Comparison of ENCODE assay signal across 1 cellular context in the genomic region with DNA sequence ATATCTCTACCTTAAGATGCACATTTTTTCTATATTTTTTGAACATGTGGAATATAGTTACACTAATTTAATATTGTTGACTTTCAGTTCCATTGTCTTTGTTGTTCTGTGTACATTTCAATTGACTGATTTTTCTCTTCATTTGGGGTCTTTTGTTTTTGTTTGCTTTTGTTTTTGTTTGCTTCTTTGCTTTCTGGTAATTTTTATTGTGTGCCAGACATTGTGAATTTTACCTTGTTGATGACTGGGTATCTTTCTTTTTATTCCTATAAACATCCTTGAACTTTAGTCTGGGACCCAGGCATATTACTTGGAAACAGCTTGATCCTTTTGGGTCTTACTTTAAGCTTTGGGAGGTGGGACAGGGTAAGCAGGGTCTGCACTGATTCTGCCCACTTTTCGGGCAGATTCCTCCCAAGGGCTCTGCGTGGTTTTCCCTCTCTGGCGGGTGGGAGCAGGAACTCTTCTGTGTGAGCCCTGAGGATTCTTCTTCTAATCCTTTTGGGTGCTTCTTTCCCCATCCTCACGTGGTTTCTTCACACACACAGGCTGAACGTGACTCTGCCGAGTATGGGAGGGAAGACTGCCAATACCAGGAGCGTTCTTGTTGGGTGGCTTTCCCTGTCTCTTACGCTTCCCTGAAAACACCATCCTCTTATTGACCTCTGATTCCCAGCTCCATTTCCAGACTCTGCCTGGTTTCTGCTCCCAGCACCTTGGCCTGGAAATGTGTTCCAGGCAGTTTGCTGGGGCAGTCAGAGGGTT.
A peak's percentile ranks its signal among the peaks of the same experiment; 100 is the strongest.
TF ChIP-seq lines count a peak whose summit lies in the region.

No MANE protein-coding gene starts in this region.

TF ChIP-seq in HEK293, 187 proteins besides CTCF, POLR2A, EP300 and RAD21 (continued from another document and continues in another):
- TF ChIP-seq, protein P1, sequence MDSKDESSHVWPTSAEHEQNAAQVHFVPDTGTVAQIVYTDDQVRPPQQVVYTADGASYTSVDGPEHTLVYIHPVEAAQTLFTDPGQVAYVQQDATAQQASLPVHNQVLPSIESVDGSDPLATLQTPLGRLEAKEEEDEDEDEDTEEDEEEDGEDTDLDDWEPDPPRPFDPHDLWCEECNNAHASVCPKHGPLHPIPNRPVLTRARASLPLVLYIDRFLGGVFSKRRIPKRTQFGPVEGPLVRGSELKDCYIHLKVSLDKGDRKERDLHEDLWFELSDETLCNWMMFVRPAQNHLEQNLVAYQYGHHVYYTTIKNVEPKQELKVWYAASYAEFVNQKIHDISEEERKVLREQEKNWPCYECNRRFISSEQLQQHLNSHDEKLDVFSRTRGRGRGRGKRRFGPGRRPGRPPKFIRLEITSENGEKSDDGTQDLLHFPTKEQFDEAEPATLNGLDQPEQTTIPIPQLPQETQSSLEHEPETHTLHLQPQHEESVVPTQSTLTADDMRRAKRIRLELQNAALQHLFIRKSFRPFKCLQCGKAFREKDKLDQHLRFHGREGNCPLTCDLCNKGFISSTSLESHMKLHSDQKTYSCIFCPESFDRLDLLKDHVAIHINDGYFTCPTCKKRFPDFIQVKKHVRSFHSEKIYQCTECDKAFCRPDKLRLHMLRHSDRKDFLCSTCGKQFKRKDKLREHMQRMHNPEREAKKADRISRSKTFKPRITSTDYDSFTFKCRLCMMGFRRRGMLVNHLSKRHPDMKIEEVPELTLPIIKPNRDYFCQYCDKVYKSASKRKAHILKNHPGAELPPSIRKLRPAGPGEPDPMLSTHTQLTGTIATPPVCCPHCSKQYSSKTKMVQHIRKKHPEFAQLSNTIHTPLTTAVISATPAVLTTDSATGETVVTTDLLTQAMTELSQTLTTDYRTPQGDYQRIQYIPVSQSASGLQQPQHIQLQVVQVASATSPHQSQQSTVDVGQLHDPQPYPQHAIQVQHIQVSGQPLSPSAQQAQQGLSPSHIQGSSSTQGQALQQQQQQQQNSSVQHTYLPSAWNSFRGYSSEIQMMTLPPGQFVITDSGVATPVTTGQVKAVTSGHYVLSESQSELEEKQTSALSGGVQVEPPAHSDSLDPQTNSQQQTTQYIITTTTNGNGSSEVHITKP (tag by site-specific recombination; IDR thresholded peaks at IDR 0.05): no peak
- TF ChIP-seq KLF10 (tag by site-specific recombination; IDR thresholded peaks at IDR 0.05): no peak
- no peak for TF ChIP-seq ZNF292 (tag by site-specific recombination; IDR thresholded peaks at IDR 0.05; ENCODE audit: borderline replicate concordance, low read depth)
- TF ChIP-seq ZNF335 (tag by site-specific recombination; conservative IDR thresholded peaks at IDR 0.05): peak; percentile 75
- TF ChIP-seq ZNF600 (tag by site-specific recombination; IDR thresholded peaks at IDR 0.05): peak; percentile 81
- TF ChIP-seq, protein P2, sequence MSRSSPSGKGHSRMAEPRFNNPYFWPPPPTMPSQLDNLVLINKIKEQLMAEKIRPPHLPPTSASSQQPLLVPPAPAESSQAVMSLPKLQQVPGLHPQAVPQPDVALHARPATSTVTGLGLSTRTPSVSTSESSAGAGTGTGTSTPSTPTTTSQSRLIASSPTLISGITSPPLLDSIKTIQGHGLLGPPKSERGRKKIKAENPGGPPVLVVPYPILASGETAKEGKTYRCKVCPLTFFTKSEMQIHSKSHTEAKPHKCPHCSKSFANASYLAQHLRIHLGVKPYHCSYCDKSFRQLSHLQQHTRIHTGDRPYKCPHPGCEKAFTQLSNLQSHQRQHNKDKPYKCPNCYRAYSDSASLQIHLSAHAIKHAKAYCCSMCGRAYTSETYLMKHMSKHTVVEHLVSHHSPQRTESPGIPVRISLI (tag by site-specific recombination; IDR thresholded peaks at IDR 0.05): no peak
- no peak for TF ChIP-seq ZNF121 (tag by site-specific recombination; IDR thresholded peaks at IDR 0.05)
- no peak for TF ChIP-seq ZNF366 (tag by site-specific recombination; conservative IDR thresholded peaks at IDR 0.05)
- no peak for TF ChIP-seq ZNF792 (tag by site-specific recombination; IDR thresholded peaks at IDR 0.05)
- no peak for TF ChIP-seq ZNF660 (tag by site-specific recombination; IDR thresholded peaks at IDR 0.05)
- 0 out of 2 replicates have a peak, but pooled peaks have one; percentile 34 for TF ChIP-seq ZBTB48 (tag by site-specific recombination; IDR thresholded peaks at IDR 0.05)
- TF ChIP-seq, protein P3, sequence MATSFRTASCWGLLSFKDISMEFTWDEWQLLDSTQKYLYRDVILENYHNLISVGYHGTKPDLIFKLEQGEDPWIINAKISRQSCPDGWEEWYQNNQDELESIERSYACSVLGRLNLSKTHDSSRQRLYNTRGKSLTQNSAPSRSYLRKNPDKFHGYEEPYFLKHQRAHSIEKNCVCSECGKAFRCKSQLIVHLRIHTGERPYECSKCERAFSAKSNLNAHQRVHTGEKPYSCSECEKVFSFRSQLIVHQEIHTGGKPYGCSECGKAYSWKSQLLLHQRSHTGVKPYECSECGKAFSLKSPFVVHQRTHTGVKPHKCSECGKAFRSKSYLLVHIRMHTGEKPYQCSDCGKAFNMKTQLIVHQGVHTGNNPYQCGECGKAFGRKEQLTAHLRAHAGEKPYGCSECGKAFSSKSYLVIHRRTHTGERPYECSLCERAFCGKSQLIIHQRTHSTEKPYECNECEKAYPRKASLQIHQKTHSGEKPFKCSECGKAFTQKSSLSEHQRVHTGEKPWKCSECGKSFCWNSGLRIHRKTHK (tag by site-specific recombination; IDR thresholded peaks at IDR 0.05): peak; percentile 69; the same call in 1 of the 2 replicates
- TF ChIP-seq ZNF302 (tag by site-specific recombination; IDR thresholded peaks at IDR 0.05; ENCODE audit: low read depth): no peak
- no peak for TF ChIP-seq ZFP41 (tag by site-specific recombination; IDR thresholded peaks at IDR 0.05; ENCODE audit: borderline replicate concordance)
- TF ChIP-seq, protein P4, sequence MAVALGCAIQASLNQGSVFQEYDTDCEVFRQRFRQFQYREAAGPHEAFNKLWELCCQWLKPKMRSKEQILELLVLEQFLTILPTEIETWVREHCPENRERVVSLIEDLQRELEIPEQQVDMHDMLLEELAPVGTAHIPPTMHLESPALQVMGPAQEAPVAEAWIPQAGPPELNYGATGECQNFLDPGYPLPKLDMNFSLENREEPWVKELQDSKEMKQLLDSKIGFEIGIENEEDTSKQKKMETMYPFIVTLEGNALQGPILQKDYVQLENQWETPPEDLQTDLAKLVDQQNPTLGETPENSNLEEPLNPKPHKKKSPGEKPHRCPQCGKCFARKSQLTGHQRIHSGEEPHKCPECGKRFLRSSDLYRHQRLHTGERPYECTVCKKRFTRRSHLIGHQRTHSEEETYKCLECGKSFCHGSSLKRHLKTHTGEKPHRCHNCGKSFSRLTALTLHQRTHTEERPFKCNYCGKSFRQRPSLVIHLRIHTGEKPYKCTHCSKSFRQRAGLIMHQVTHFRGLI (tag by site-specific recombination; IDR thresholded peaks at IDR 0.05): no peak
- TF ChIP-seq ZNF747 (tag by site-specific recombination; IDR thresholded peaks at IDR 0.05): no peak
- TF ChIP-seq, protein P5, sequence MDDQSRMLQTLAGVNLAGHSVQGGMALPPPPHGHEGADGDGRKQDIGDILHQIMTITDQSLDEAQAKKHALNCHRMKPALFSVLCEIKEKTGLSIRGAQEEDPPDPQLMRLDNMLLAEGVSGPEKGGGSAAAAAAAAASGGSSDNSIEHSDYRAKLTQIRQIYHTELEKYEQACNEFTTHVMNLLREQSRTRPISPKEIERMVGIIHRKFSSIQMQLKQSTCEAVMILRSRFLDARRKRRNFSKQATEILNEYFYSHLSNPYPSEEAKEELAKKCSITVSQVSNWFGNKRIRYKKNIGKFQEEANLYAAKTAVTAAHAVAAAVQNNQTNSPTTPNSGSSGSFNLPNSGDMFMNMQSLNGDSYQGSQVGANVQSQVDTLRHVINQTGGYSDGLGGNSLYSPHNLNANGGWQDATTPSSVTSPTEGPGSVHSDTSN (CRISPR knock-in tag; IDR thresholded peaks at IDR 0.05): no peak
- TF ChIP-seq IKZF3 (tag by site-specific recombination; IDR thresholded peaks at IDR 0.05): peak; percentile 59; the same call in 1 of the 2 replicates
- TF ChIP-seq OVOL3 (tag by site-specific recombination; IDR thresholded peaks at IDR 0.05): no peak
- TF ChIP-seq, protein P6, sequence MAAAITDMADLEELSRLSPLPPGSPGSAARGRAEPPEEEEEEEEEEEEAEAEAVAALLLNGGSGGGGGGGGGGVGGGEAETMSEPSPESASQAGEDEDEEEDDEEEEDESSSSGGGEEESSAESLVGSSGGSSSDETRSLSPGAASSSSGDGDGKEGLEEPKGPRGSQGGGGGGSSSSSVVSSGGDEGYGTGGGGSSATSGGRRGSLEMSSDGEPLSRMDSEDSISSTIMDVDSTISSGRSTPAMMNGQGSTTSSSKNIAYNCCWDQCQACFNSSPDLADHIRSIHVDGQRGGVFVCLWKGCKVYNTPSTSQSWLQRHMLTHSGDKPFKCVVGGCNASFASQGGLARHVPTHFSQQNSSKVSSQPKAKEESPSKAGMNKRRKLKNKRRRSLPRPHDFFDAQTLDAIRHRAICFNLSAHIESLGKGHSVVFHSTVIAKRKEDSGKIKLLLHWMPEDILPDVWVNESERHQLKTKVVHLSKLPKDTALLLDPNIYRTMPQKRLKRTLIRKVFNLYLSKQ (tag by site-specific recombination; IDR thresholded peaks at IDR 0.05; ENCODE audit: borderline replicate concordance): no peak
- TF ChIP-seq ZNF37A (tag by site-specific recombination; IDR thresholded peaks at IDR 0.05): no peak
- TF ChIP-seq, protein P7, sequence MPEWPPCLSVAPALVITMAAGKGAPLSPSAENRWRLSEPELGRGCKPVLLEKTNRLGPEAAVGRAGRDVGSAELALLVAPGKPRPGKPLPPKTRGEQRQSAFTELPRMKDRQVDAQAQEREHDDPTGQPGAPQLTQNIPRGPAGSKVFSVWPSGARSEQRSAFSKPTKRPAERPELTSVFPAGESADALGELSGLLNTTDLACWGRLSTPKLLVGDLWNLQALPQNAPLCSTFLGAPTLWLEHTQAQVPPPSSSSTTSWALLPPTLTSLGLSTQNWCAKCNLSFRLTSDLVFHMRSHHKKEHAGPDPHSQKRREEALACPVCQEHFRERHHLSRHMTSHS (tag by site-specific recombination; IDR thresholded peaks at IDR 0.05): no peak
- TF ChIP-seq ZNF274 (IDR thresholded peaks at IDR 0.05; ENCODE audit: low read length): no peak
- no peak for TF ChIP-seq ZNF274 (tag by site-specific recombination; IDR thresholded peaks at IDR 0.05; ENCODE audit: borderline replicate concordance)
- no peak for TF ChIP-seq REPIN1 (tag by site-specific recombination; IDR thresholded peaks at IDR 0.05; ENCODE audit: low read depth)
- TF ChIP-seq SCRT1 (tag by site-specific recombination; IDR thresholded peaks at IDR 0.05; ENCODE audit: borderline replicate concordance): no peak
- no peak for TF ChIP-seq ZNF548 (tag by site-specific recombination; IDR thresholded peaks at IDR 0.05)
- TF ChIP-seq ZNF394 (tag by site-specific recombination; IDR thresholded peaks at IDR 0.05; ENCODE audit: borderline replicate concordance): no peak
- no peak for TF ChIP-seq ZNF776 (tag by site-specific recombination; IDR thresholded peaks at IDR 0.05; ENCODE audit: borderline replicate concordance)
- peak; percentile 93 for TF ChIP-seq ZBTB17 (tag by site-specific recombination; IDR thresholded peaks at IDR 0.05)
- 0 out of 2 replicates have a peak, but pooled peaks have one; percentile 46 for TF ChIP-seq ZNF561 (tag by site-specific recombination; IDR thresholded peaks at IDR 0.05; ENCODE audit: borderline replicate concordance)
- TF ChIP-seq, protein P8, sequence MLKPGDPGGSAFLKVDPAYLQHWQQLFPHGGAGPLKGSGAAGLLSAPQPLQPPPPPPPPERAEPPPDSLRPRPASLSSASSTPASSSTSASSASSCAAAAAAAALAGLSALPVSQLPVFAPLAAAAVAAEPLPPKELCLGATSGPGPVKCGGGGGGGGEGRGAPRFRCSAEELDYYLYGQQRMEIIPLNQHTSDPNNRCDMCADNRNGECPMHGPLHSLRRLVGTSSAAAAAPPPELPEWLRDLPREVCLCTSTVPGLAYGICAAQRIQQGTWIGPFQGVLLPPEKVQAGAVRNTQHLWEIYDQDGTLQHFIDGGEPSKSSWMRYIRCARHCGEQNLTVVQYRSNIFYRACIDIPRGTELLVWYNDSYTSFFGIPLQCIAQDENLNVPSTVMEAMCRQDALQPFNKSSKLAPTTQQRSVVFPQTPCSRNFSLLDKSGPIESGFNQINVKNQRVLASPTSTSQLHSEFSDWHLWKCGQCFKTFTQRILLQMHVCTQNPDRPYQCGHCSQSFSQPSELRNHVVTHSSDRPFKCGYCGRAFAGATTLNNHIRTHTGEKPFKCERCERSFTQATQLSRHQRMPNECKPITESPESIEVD (tag by site-specific recombination; IDR thresholded peaks at IDR 0.05): no peak
- no peak for TF ChIP-seq ZEB2 (tag by site-specific recombination; IDR thresholded peaks at IDR 0.05)
- no peak for TF ChIP-seq ZFHX2 (tag by site-specific recombination; conservative IDR thresholded peaks at IDR 0.05)
- TF ChIP-seq ZNF558 (tag by site-specific recombination; IDR thresholded peaks at IDR 0.05): no peak
- TF ChIP-seq ZNF555 (tag by site-specific recombination; conservative IDR thresholded peaks at IDR 0.05): no peak
- TF ChIP-seq, protein P9, sequence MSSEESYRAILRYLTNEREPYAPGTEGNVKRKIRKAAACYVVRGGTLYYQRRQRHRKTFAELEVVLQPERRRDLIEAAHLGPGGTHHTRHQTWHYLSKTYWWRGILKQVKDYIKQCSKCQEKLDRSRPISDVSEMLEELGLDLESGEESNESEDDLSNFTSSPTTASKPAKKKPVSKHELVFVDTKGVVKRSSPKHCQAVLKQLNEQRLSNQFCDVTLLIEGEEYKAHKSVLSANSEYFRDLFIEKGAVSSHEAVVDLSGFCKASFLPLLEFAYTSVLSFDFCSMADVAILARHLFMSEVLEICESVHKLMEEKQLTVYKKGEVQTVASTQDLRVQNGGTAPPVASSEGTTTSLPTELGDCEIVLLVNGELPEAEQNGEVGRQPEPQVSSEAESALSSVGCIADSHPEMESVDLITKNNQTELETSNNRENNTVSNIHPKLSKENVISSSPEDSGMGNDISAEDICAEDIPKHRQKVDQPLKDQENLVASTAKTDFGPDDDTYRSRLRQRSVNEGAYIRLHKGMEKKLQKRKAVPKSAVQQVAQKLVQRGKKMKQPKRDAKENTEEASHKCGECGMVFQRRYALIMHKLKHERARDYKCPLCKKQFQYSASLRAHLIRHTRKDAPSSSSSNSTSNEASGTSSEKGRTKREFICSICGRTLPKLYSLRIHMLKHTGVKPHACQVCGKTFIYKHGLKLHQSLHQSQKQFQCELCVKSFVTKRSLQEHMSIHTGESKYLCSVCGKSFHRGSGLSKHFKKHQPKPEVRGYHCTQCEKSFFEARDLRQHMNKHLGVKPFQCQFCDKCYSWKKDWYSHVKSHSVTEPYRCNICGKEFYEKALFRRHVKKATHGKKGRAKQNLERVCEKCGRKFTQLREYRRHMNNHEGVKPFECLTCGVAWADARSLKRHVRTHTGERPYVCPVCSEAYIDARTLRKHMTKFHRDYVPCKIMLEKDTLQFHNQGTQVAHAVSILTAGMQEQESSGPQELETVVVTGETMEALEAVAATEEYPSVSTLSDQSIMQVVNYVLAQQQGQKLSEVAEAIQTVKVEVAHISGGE (tag by site-specific recombination; conservative IDR thresholded peaks at IDR 0.05; ENCODE audit: low read depth): no peak
- no peak for TF ChIP-seq KLF9 (tag by site-specific recombination; IDR thresholded peaks at IDR 0.05; ENCODE audit: low read depth)
- TF ChIP-seq ZNF664 (tag by site-specific recombination; IDR thresholded peaks at IDR 0.05): no peak
